Comparison of ENCODE assay signal across 8 cellular contexts in genomic region chr12:6751767-6752166, GRCh38. TPM values are rescaled to one million over a fixed set of nuclear protein-coding genes. Genes with fewer than 3 reads are reported as not detected.
DNase-seq lines count a peak whose midpoint lies in the region; FAIRE-seq and TF ChIP-seq lines count a peak whose summit lies in the region.

No MANE protein-coding gene starts in this region.

- peaks cover 42% of the 10 kb centered on the region for H3K36me3 Mint-ChIP-seq in activated CD4-positive, alpha-beta T cell treated with anti-CD3 and anti-CD28 coated beads, Interleukin-2, amount 10 ng/mL, durations not matched to agents 24 days and 14 days (ENCODE audit: low read depth)
- H3K36me3 Mint-ChIP-seq in activated naive CD8-positive, alpha-beta T cell, result peaks cover 4% of the 10 kb centered on the region
- peaks cover 21 to 27% (median 22%) of the 10 kb centered on the region in 3 donors for H3K36me3 Mint-ChIP-seq in immature natural killer cell

- no peak for FAIRE-seq in GM19239 (lab: Jason Lieb, UNC)

- TF ChIP-seq CTCF in suprapubic skin (IDR thresholded peaks at IDR 0.05), result no peak

- H3K36me3 ChIP-seq in suprapubic skin, result peaks cover 48% of the 10 kb centered on the region

- intact Hi-C loops in activated CD4-positive, alpha-beta T cell treated with anti-CD3 and anti-CD28 coated beads, Interleukin-2, amount 10 ng/mL, durations not matched to agents 24 days and 14 days (cut with micrococcal nuclease), result loop anchor here (2.0 kb wide), 1 partner anchor 121 kb away; the partner anchor contains the start of gene SPSB2

- no peak overlapping the region for H3K27ac ChIP-seq in suprapubic skin

- H3K27me3 Mint-ChIP-seq in activated CD4-positive, alpha-beta T cell treated with anti-CD3 and anti-CD28 coated beads, Interleukin-2, amount 10 ng/mL, durations not matched to agents 24 days and 14 days, result no peaks in the 10 kb centered on the region
- H3K27me3 Mint-ChIP-seq in activated naive CD8-positive, alpha-beta T cell, result no peaks in the 10 kb centered on the region
- H3K27me3 Mint-ChIP-seq in immature natural killer cell (ENCODE audit: low read depth in 3 of 3), result peaks cover 4 to 13% (median 7%) of the 10 kb centered on the region in 3 donors

- 70% methylated on average over 7 of the region's 7 CpGs for WGBS in suprapubic skin

- H3K4me3 Mint-ChIP-seq in activated CD4-positive, alpha-beta T cell treated with anti-CD3 and anti-CD28 coated beads, Interleukin-2, amount 10 ng/mL, durations not matched to agents 24 days and 14 days, result peak overlapping the region; percentile 96
- peak overlapping the region; percentile 94 for H3K4me3 Mint-ChIP-seq in activated naive CD8-positive, alpha-beta T cell
- peak overlapping the region; percentile 93 to 97 (median 95) for H3K4me3 Mint-ChIP-seq in immature natural killer cell

- H3K4me1 Mint-ChIP-seq in activated CD4-positive, alpha-beta T cell treated with anti-CD3 and anti-CD28 coated beads, Interleukin-2, amount 10 ng/mL, durations not matched to agents 24 days and 14 days, result peaks cover 25% of the 10 kb centered on the region
- H3K4me1 Mint-ChIP-seq in activated naive CD8-positive, alpha-beta T cell (ENCODE audit: low read depth), result peaks cover 19% of the 10 kb centered on the region
- peaks cover 22 to 24% of the 10 kb centered on the region in 2 donors for H3K4me1 Mint-ChIP-seq in immature natural killer cell

- H3K27ac Mint-ChIP-seq in activated CD4-positive, alpha-beta T cell treated with anti-CD3 and anti-CD28 coated beads, Interleukin-2, amount 10 ng/mL, durations not matched to agents 24 days and 14 days, result peak overlapping the region; percentile 98
- H3K27ac Mint-ChIP-seq in activated naive CD8-positive, alpha-beta T cell, result peak overlapping the region; percentile 98
- peak overlapping the region; percentile 92 to 96 (median 94) for H3K27ac Mint-ChIP-seq in immature natural killer cell

- no peaks in the 10 kb centered on the region for H3K9me3 ChIP-seq in suprapubic skin

- peak overlapping the region; percentile 86 for H3K4me3 ChIP-seq in suprapubic skin

- DNase-seq in activated CD4-positive, alpha-beta T cell treated with anti-CD3 and anti-CD28 coated beads, Interleukin-2, amount 10 ng/mL, durations not matched to agents 24 days and 14 days, result no peak
- no peak for DNase-seq in activated CD4-positive, alpha-beta T cell treated with anti-CD3 and anti-CD28 coated beads for 4 hours
- no peak for DNase-seq in immature natural killer cell
- DNase-seq in suprapubic skin (ENCODE audit: low spot score in 2 of 2), result no peak
- DNase-seq in GM19239 (ENCODE audit: insufficient read length, low spot score), result no peak
- DNase-seq in NOMO-1 treated with dmso at 0.1 percent for 144 hours (lab: John Stamatoyannopoulos, UW; ENCODE audit: unreplicated experiment), result no peak
- DNase-seq in iPS-NIHi7 (ENCODE audit: extremely low spot score), result no peak

- no peaks in the 10 kb centered on the region for H3K27me3 ChIP-seq in suprapubic skin

- no peaks in the 10 kb centered on the region for H3K9me3 Mint-ChIP-seq in activated CD4-positive, alpha-beta T cell treated with anti-CD3 and anti-CD28 coated beads, Interleukin-2, amount 10 ng/mL, durations not matched to agents 24 days and 14 days
- H3K9me3 Mint-ChIP-seq in activated naive CD8-positive, alpha-beta T cell (ENCODE audit: low read depth), result no peaks in the 10 kb centered on the region
- H3K9me3 Mint-ChIP-seq in immature natural killer cell, result no peaks in the 10 kb centered on the region

- TF ChIP-seq POLR2A in suprapubic skin (IDR thresholded peaks at IDR 0.05), result no peak

- TF ChIP-seq EP300 in suprapubic skin (IDR thresholded peaks at IDR 0.05), result no peak

- peaks cover 19% of the 10 kb centered on the region for H3K4me1 ChIP-seq in suprapubic skin

RNA-seq across cellular contexts. Expression of gene MLF2, which starts 1.2 kb away (rescaled TPM):
- 163 and 180 TPM in 2 replicates for total RNA-seq in activated CD4-positive, alpha-beta T cell treated with anti-CD3 and anti-CD28 coated beads, Interleukin-2, amount 10 ng/mL, durations not matched to agents 24 days and 14 days
- polyA plus RNA-seq in immature natural killer cell, result 100 to 1,000 TPM; 102 to 165 (median 155) TPM
- 100 to 1,000 TPM; 147 to 195 (median 180) TPM for total RNA-seq in suprapubic skin

RNA-seq across cellular contexts. Expression of gene PTMS, which starts 14.4 kb away (rescaled TPM):
- 245 and 267 TPM in 2 replicates for total RNA-seq in activated CD4-positive, alpha-beta T cell treated with anti-CD3 and anti-CD28 coated beads, Interleukin-2, amount 10 ng/mL, durations not matched to agents 24 days and 14 days
- polyA plus RNA-seq in immature natural killer cell, result 1 to 10 TPM in 2 of 3 donors, under 1 TPM in 1; 0.40 to 8.0 (median 4.9) TPM
- 100 to 1,000 TPM in 2 of 4 donors, 10 to 100 TPM in 2; 91.2 to 128 (median 99.8) TPM for total RNA-seq in suprapubic skin

RNA-seq across cellular contexts. Expression of gene LAG3, which starts 20.6 kb away (rescaled TPM):
- total RNA-seq in activated CD4-positive, alpha-beta T cell treated with anti-CD3 and anti-CD28 coated beads, Interleukin-2, amount 10 ng/mL, durations not matched to agents 24 days and 14 days, result 253 and 269 TPM in 2 replicates
- 1 to 10 TPM; 1.3 to 8.3 (median 1.6) TPM for polyA plus RNA-seq in immature natural killer cell
- total RNA-seq in suprapubic skin, result 1 to 10 TPM in 1 of 4 donors, under 1 TPM in 1, not detected in 2; 0.60 to 1.4 TPM

RNA-seq across cellular contexts. Expression of gene COPS7A, which starts 27.9 kb away (rescaled TPM):
- total RNA-seq in activated CD4-positive, alpha-beta T cell treated with anti-CD3 and anti-CD28 coated beads, Interleukin-2, amount 10 ng/mL, durations not matched to agents 24 days and 14 days, result 39.5 and 44.8 TPM in 2 replicates
- polyA plus RNA-seq in immature natural killer cell, result 10 to 100 TPM; 34.1 to 62.1 (median 45.6) TPM
- total RNA-seq in suprapubic skin, result 10 to 100 TPM; 50.2 to 70.7 (median 66.6) TPM

RNA-seq across cellular contexts. Expression of gene CD4, which starts 37.6 kb away (rescaled TPM):
- 264 and 271 TPM in 2 replicates for total RNA-seq in activated CD4-positive, alpha-beta T cell treated with anti-CD3 and anti-CD28 coated beads, Interleukin-2, amount 10 ng/mL, durations not matched to agents 24 days and 14 days
- polyA plus RNA-seq in immature natural killer cell, result 10 to 100 TPM in 1 of 3 donors, 1 to 10 TPM in 2; 2.0 to 11.7 (median 6.6) TPM
- total RNA-seq in suprapubic skin, result 1 to 10 TPM; 2.5 to 5.4 (median 3.9) TPM

Comparison
In these comparisons a context has a peak if more than half of its experiments do, and no peak if none do; other contexts are left out.
1. RNA of gene LAG3, which starts 20.6 kb away (total RNA-seq): 253 to 269 TPM in activated CD4-positive, alpha-beta T cell treated with anti-CD3 and anti-CD28 coated beads, Interleukin-2, amount 10 ng/mL, durations not matched to agents 24 days and 14 days; 0.60 to 1.4 TPM in suprapubic skin; every median in the first group is over 100 times any median in the second.
2. Peak in every context shown above with its lines, with median percentiles within 50 percentile points of each other: H3K27ac Mint-ChIP-seq and H3K4me3 Mint-ChIP-seq.